In the genomic region with DNA sequence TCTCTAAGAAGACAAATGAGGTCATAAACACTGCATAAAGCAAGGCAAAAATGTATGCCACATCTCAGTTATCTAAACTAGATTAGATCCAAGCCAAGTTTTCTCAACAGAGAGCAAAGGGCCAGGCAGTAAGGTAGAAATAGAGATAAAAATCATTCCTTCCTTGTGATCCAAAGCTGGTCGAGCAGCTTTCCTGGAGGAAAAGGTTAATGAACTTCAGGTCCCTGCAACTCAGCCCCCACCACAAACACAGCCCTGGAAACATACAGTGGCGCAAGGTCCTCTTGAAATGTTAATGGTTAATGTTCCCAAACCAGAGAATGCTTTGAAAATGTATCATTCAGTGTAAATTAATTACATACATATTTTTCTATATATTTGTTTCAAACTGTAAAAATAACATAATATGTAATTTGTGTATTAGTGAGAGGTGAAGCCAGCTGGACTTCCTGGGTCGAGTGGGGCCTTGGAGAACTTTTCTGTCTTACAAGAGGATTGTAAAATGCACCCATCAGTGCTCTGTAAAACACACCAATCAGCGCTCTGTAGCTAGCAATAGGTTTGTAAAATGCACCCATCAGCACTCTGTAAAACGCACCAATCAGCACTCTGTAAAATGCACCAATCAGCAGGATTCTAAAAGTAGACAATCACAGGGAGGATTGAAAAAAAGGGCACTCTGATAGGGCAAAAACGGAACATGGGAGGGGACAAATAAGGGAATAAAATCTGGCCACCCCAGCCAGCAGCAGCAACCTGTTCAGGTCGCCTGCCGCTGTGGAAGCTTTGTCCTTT, we compare ENCODE assay signal across 15 cellular contexts. TPM values are rescaled to one million over a fixed set of nuclear protein-coding genes. Genes with fewer than 3 reads are reported as not detected.
"Had no signal": no experiment of that assay in that cellular context is flagged by ENCODE, and none has a peak within 500 bp of the region (broad histone marks: within the 10 kb centered on the region; RNA-seq: fewer than 3 reads in every experiment).

No MANE protein-coding gene starts in this region.

- H3K4me3 ChIP-seq: ascending aorta, breast epithelium, left lung, right atrium auricular region, stomach had no signal

- H3K9me3 ChIP-seq: ascending aorta, breast epithelium, left lung, right atrium auricular region, stomach had no signal

- DNase-seq: activated CD4-positive, alpha-beta T cell treated with anti-CD3 and anti-CD28 coated beads for 1 hour; activated CD4-positive, alpha-beta T cell treated with anti-CD3 and anti-CD28 coated beads, Interleukin-2, amount 50 U/mL, for 4 hours; activated naive CD4-positive, alpha-beta T cell; activated T-cell treated with anti-CD3 and anti-CD28 coated beads for 4 hours; left lung; mesenchymal stem cell; nucleus accumbens; stomach; T-cell; T1000 had no signal

- H3K27me3 ChIP-seq: ascending aorta, breast epithelium, left lung, right atrium auricular region, stomach had no signal

- H3K36me3 ChIP-seq: breast epithelium, right atrium auricular region had no signal

- H3K27ac ChIP-seq: ascending aorta, right atrium auricular region had no signal

- FAIRE-seq: keratinocyte, urothelium cell line had no signal

- H3K4me1 ChIP-seq: ascending aorta, breast epithelium, left lung had no signal

RNA-seq across cellular contexts. Expression of gene SCG3, which starts 39.1 kb away (rescaled TPM):
- total RNA-seq: ascending aorta, right atrium auricular region had no signal
- polyA plus RNA-seq: keratinocyte had no signal
